24 cellular contexts compared by ENCODE assay signal in genomic region chr7:29990931-29991330, GRCh38. TPM values are rescaled to one million over a fixed set of nuclear protein-coding genes. Genes with fewer than 3 reads are reported as not detected.
A peak's percentile ranks its signal among the peaks of the same experiment; 100 is the strongest.
DNase-seq lines count a peak whose midpoint lies in the region; ATAC-seq, FAIRE-seq and TF ChIP-seq lines count a peak whose summit lies in the region.
"Had no signal": no experiment of that assay in that cellular context is flagged by ENCODE, and none has a peak within 500 bp of the region (broad histone marks: within the 10 kb centered on the region; RNA-seq: fewer than 3 reads in every experiment).

No MANE protein-coding gene starts in this region.

- in situ Hi-C loops in IMR-90 (cut with MboI; ENCODE audit: low sequenced_read_pairs), result no loop called here

- H3K36me3 ChIP-seq in IMR-90 (ENCODE audit: control insufficient read depth, insufficient read depth, low read length) (no peaks in the 10 kb centered on the region), neural progenitor cell (no peaks in the 10 kb centered on the region), small intestine (ENCODE audit: control insufficient read depth in 2 of 2, insufficient read depth in 2 of 2, low read length in 2 of 2) (no peaks in the 10 kb centered on the region)
- H3K36me3 ChIP-seq: neutrophil, right atrium auricular region, thyroid gland had no signal

- no peak for FAIRE-seq in small intestine (lab: Jason Lieb, UNC)
- FAIRE-seq: A549, endothelial cell of umbilical vein, GM18507, keratinocyte had no signal

- H3K36me3 Mint-ChIP-seq in activated T-cell treated with anti-CD3 and anti-CD28 coated beads, Interleukin-2, amount 50 U/mL, for 24 hours (ENCODE audit: low read depth), result no peaks in the 10 kb centered on the region
- H3K36me3 Mint-ChIP-seq in central memory CD8-positive, alpha-beta T cell (ENCODE audit: insufficient read depth), result no peaks in the 10 kb centered on the region
- H3K36me3 Mint-ChIP-seq in neural progenitor cell, result peaks cover 12% of the 10 kb centered on the region

- 0 out of 2 replicates have a peak overlapping the region, but pooled peaks have one; percentile 24 for H3K23ac ChIP-seq in IMR-90 (ENCODE audit: low read depth, low read length)

- H4K8ac ChIP-seq in IMR-90 (ENCODE audit: low read depth in 2 of 2, low read length in 2 of 2), result no peak overlapping the region

- no peak overlapping the region for H2AK5ac ChIP-seq in IMR-90 (ENCODE audit: low read depth, low read length)

- H3K56ac ChIP-seq in IMR-90 (ENCODE audit: extremely low read depth, insufficient read depth, low read length), result no peak overlapping the region

- CTCF ChIA-PET in IMR-90 (lab: Yijun Ruan, JAX), result no interaction called here

- ATAC-seq in IMR-90 (ENCODE audit: low read depth), result no peak
- no peak for ATAC-seq in central memory CD8-positive, alpha-beta T cell (replicated peaks; ENCODE audit: extremely low read depth, poor library complexity, severe bottlenecking)
- no peak for ATAC-seq in GM18505 (IDR thresholded peaks at IDR 0.05; ENCODE audit: unreplicated experiment)
- ATAC-seq: A549, Right ventricle myocardium inferior had no signal

- H3K4me1 Mint-ChIP-seq in activated T-cell treated with anti-CD3 and anti-CD28 coated beads, Interleukin-2, amount 50 U/mL, for 24 hours (ENCODE audit: low read depth), result peaks cover 19% of the 10 kb centered on the region
- H3K4me1 Mint-ChIP-seq in central memory CD8-positive, alpha-beta T cell, result peaks cover 6% of the 10 kb centered on the region
- H3K4me1 Mint-ChIP-seq in neural progenitor cell, result peaks cover 23% of the 10 kb centered on the region

- H3K9me3 ChIP-seq in IMR-90 (ENCODE audit: control insufficient read depth, insufficient read depth, low read length) (peaks cover 3% of the 10 kb centered on the region; the same call in 1 of the 2 replicates), neural progenitor cell (ENCODE audit: low read depth) (peaks cover 10% of the 10 kb centered on the region), small intestine (ENCODE audit: control insufficient read depth, low read depth) (no peaks in the 10 kb centered on the region)
- H3K9me3 ChIP-seq: neutrophil, thyroid gland had no signal

- no peak overlapping the region for H2BK5ac ChIP-seq in IMR-90 (ENCODE audit: low read depth, low read length, poor library complexity, severe bottlenecking)

- no peaks in the 10 kb centered on the region for H3K27me3 ChIP-seq in IMR-90 (ENCODE audit: control insufficient read depth, insufficient read depth, low read length)
- H3K27me3 ChIP-seq in neural progenitor cell, result no peaks in the 10 kb centered on the region
- peaks cover 0 to 3% of the 10 kb centered on the region in 2 donors for H3K27me3 ChIP-seq in small intestine (ENCODE audit: control insufficient read depth in 2 of 2, insufficient read depth in 2 of 2, low read length in 2 of 2)
- H3K27me3 ChIP-seq: hepatocyte, right atrium auricular region, thyroid gland had no signal

- H3K4me1 ChIP-seq in IMR-90 (ENCODE audit: control insufficient read depth, insufficient read depth, low read length) (peaks cover 7% of the 10 kb centered on the region; the same call in 1 of the 2 replicates), neural progenitor cell (peaks cover 12% of the 10 kb centered on the region), small intestine (ENCODE audit: control insufficient read depth in 2 of 2, insufficient read depth in 1 of 2, low read depth in 1 of 2, low read length in 1 of 2) (peaks cover 0 to 4% of the 10 kb centered on the region in 2 donors)

- no peak overlapping the region for H3K27ac Mint-ChIP-seq in activated T-cell treated with anti-CD3 and anti-CD28 coated beads, Interleukin-2, amount 50 U/mL, for 24 hours
- H3K27ac Mint-ChIP-seq in central memory CD8-positive, alpha-beta T cell (ENCODE audit: low read depth), result no peak overlapping the region
- H3K27ac Mint-ChIP-seq in neural progenitor cell, result no peak overlapping the region

- intact Hi-C loops in IMR-90 (cut with micrococcal nuclease), result no loop called here

- H2BK15ac ChIP-seq in IMR-90 (ENCODE audit: low read depth, low read length), result no peak overlapping the region; the same call in 2 of the 3 replicates

- dilution Hi-C loops in IMR-90 (cut with HindIII; ENCODE audit: low sequenced_read_pairs, unreplicated experiment), result no loop called here

- H4K20me1 ChIP-seq in IMR-90 (ENCODE audit: insufficient read depth, low read length) (peaks cover 3% of the 10 kb centered on the region), neural progenitor cell (ENCODE audit: low read depth) (no peaks in the 10 kb centered on the region)

- no peak overlapping the region for H3K18ac ChIP-seq in IMR-90 (ENCODE audit: low read depth, low read length)

- no peak overlapping the region for H2BK120ac ChIP-seq in IMR-90 (ENCODE audit: low read depth, low read length)

- peaks cover 39% of the 10 kb centered on the region for H3K79me2 ChIP-seq in neural progenitor cell (ENCODE audit: low read depth)

- no peak for DNase-seq in activated T-cell treated with anti-CD3 and anti-CD28 coated beads, Interleukin-2, amount 50 U/mL, for 24 hours
- DNase-seq in activated T-cell treated with anti-CD3 and anti-CD28 coated beads, Interleukin-2, amount 50 U/mL, for 1 hour, result no peak
- DNase-seq in IMR-90 (no peak), neural progenitor cell (ENCODE audit: low spot score) (no peak), small intestine (no peak), DMS153 (lab: John Stamatoyannopoulos, UW) (no peak)
- DNase-seq in central memory CD8-positive, alpha-beta T cell (ENCODE audit: low spot score in 2 of 2), result no peak
- DNase-seq: activated CD8-positive, alpha-beta memory T cell treated with anti-CD3 and anti-CD28 coated beads for 24 hours; activated effector memory CD4-positive, alpha-beta T cell treated with anti-CD3 and anti-CD28 coated beads, Interleukin-2, amount 50 U/mL, for 16 hours; H7; NCI-H2029 treated with DMSO at 0.1 percent for 48 hours; NCI-H510A; stimulated activated CD4-positive, alpha-beta T cell treated with anti-CD3 and anti-CD28 coated beads, Interleukin-15, amount 100 ng/mL, for 24 hours; stimulated activated naive CD4-positive, alpha-beta T cell; thyroid gland had no signal

- H3K27me3 Mint-ChIP-seq in activated T-cell treated with anti-CD3 and anti-CD28 coated beads, Interleukin-2, amount 50 U/mL, for 24 hours, result peaks cover 57% of the 10 kb centered on the region
- peaks cover 54% of the 10 kb centered on the region for H3K27me3 Mint-ChIP-seq in central memory CD8-positive, alpha-beta T cell
- H3K27me3 Mint-ChIP-seq in neural progenitor cell (ENCODE audit: insufficient read depth, low read depth), result peaks cover 4% of the 10 kb centered on the region

- TF ChIP-seq CTCF in IMR-90 (conservative IDR thresholded peaks at IDR 0.05; ENCODE audit: low read depth, low read length) (no peak), neural progenitor cell (IDR thresholded peaks at IDR 0.05) (no peak)

- peaks cover 7 to 31% of the 10 kb centered on the region in 2 experiments; a peak in 3 of 4 replicates for H3K79me1 ChIP-seq in IMR-90 (ENCODE audit: low read depth in 1 of 2, low read length in 2 of 2)

- no peak overlapping the region for H3K14ac ChIP-seq in IMR-90 (replicated peaks; ENCODE audit: low read depth, low read length)

- H3K27ac ChIP-seq in IMR-90 (ENCODE audit: insufficient read depth, low read length) (no peak overlapping the region), neural progenitor cell (no peak overlapping the region), small intestine (ENCODE audit: low read depth in 1 of 2, low read length in 1 of 2) (no peak overlapping the region)
- H3K27ac ChIP-seq: neutrophil, right atrium auricular region, thyroid gland had no signal

- H3K9me1 ChIP-seq in IMR-90 (ENCODE audit: insufficient read depth, low read length), result peaks cover 3% of the 10 kb centered on the region; the same call in 1 of the 2 replicates

- no TSS peak for BruUV-seq in IMR-90 (replicated peaks; lab: Mats Ljungman, UMichigan)

- H3F3A ChIP-seq in neural progenitor cell (ENCODE audit: low read depth), result peaks cover 5% of the 10 kb centered on the region

- WGBS in IMR-90 (ENCODE audit: extremely low coverage in 2 of 2, insufficient read length in 1 of 2), 2 experiments, result 100% methylated on average over 1 of the region's 4 CpGs; no CpG with 5 or more reads in 1 of the 2 experiments
- 65 to 85% (median 70%) methylated on average over 4 of the region's 4 CpGs for WGBS in small intestine, 3 donors

- TF ChIP-seq POLR2A in IMR-90 (IDR thresholded peaks at IDR 0.05; ENCODE audit: low read depth, low read length) (no peak), GM18505 (IDR thresholded peaks at IDR 0.05; ENCODE audit: borderline replicate concordance, extremely low read depth, insufficient read depth, insufficient read length) (no peak)

- no peak overlapping the region for H3K9ac ChIP-seq in IMR-90 (ENCODE audit: low read depth, low read length)
- no peak overlapping the region for H3K9ac ChIP-seq in neural progenitor cell

- no peak overlapping the region for H3K4ac ChIP-seq in IMR-90 (ENCODE audit: low read depth, low read length)

- POLR2A ChIA-PET in IMR-90 (lab: Charles Lee; ENCODE audit: unreplicated experiment), result no interaction called here

- H3K4me2 ChIP-seq in IMR-90 (ENCODE audit: low read depth, low read length) (no peak overlapping the region), neural progenitor cell (no peak overlapping the region)

- H2BK20ac ChIP-seq in IMR-90 (ENCODE audit: low read depth, low read length), result no peak overlapping the region

- no peak for TF ChIP-seq RAD21 in IMR-90 (IDR thresholded peaks at IDR 0.05; ENCODE audit: low read length)

- peak overlapping the region; percentile 11 for H3K4me3 Mint-ChIP-seq in activated T-cell treated with anti-CD3 and anti-CD28 coated beads, Interleukin-2, amount 50 U/mL, for 24 hours
- peak overlapping the region; percentile 70 for H3K4me3 Mint-ChIP-seq in central memory CD8-positive, alpha-beta T cell
- H3K4me3 Mint-ChIP-seq in neural progenitor cell, result peak overlapping the region; percentile 90

- H2AK9ac ChIP-seq in IMR-90 (replicated peaks; ENCODE audit: low read depth, low read length, poor library complexity), result no peak overlapping the region

- H4K91ac ChIP-seq in IMR-90 (ENCODE audit: insufficient read depth, low read depth, low read length), result no peak overlapping the region

- no peak overlapping the region for H4K5ac ChIP-seq in IMR-90 (ENCODE audit: low read depth, low read length)

- H2AFZ ChIP-seq in IMR-90 (replicated peaks; ENCODE audit: low read length, poor library complexity), result no peak overlapping the region
- H2AFZ ChIP-seq in neural progenitor cell (replicated peaks), result no peak overlapping the region

- H3K9me3 Mint-ChIP-seq in activated T-cell treated with anti-CD3 and anti-CD28 coated beads, Interleukin-2, amount 50 U/mL, for 24 hours, result peaks cover 8% of the 10 kb centered on the region
- H3K9me3 Mint-ChIP-seq in central memory CD8-positive, alpha-beta T cell, result no peaks in the 10 kb centered on the region
- H3K9me3 Mint-ChIP-seq in neural progenitor cell, result peaks cover 25% of the 10 kb centered on the region

- H3K4me3 ChIP-seq in IMR-90 (ENCODE audit: insufficient read depth, low read depth, low read length), result no peak overlapping the region
- H3K4me3 ChIP-seq in neural progenitor cell, result no peak overlapping the region
- no peak overlapping the region for H3K4me3 ChIP-seq in small intestine (ENCODE audit: low read depth in 1 of 2, low read length in 2 of 2)
- H3K4me3 ChIP-seq: right atrium auricular region, thyroid gland had no signal

RNA-seq across cellular contexts. Expression of gene SCRN1, which starts 1.3 kb away (rescaled TPM):
- 124 and 141 TPM in 2 replicates for total RNA-seq in IMR-90 (2012; rRNA removed)
- polyA plus RNA-seq in IMR-90 (2012; rRNA removed), result 49.2 and 57.1 TPM in 2 replicates
- polyA plus RNA-seq in IMR-90 (2012; cell fraction: cytosol; rRNA removed), result 22.1 and 25.6 TPM in 2 replicates
- 18.4 and 54.4 TPM in 2 replicates for polyA plus RNA-seq in IMR-90 (2012; cell fraction: nucleus; rRNA removed; ENCODE audit: low replicate concordance)
- 95.9 and 106 TPM in 2 replicates for total RNA-seq in neural progenitor cell (ENCODE audit: low replicate concordance)
- polyA plus RNA-seq in small intestine, result 10 to 100 TPM in 1 of 3 donors, 1 to 10 TPM in 2; 1.3 to 11.1 (median 3.8) TPM

RNA-seq across cellular contexts. Expression of gene FKBP14, which starts 35.6 kb away (rescaled TPM):
- total RNA-seq in IMR-90 (2012; rRNA removed), result 27.1 and 45.0 TPM in 2 replicates
- polyA plus RNA-seq in IMR-90 (2012; rRNA removed), result 21.8 and 26.3 TPM in 2 replicates
- 5.9 and 7.5 TPM in 2 replicates for polyA plus RNA-seq in IMR-90 (2012; cell fraction: cytosol; rRNA removed)
- polyA plus RNA-seq in IMR-90 (2012; cell fraction: nucleus; rRNA removed; ENCODE audit: low replicate concordance), result 1.6 and 9.7 TPM in 2 replicates
- total RNA-seq in neural progenitor cell (ENCODE audit: low replicate concordance), result 4.0 and 4.5 TPM in 2 replicates
- 1 to 10 TPM in 1 of 3 donors, under 1 TPM in 2; 0.45 to 3.1 (median 0.54) TPM for polyA plus RNA-seq in small intestine

RNA-seq across cellular contexts. Expression of gene PLEKHA8, which starts 37.3 kb away (rescaled TPM):
- total RNA-seq in IMR-90 (2012; rRNA removed) (9.7 and 13.6 TPM in 2 replicates), neural progenitor cell (ENCODE audit: low replicate concordance) (53.5 and 62.7 TPM in 2 replicates)
- polyA plus RNA-seq in IMR-90 (2012; rRNA removed) (2.9 and 3.6 TPM in 2 replicates), small intestine (1 to 10 TPM; 3.8 to 5.0 (median 4.0) TPM)
- polyA plus RNA-seq in IMR-90 (2012; cell fraction: cytosol; rRNA removed), result 0.76 and 0.88 TPM in 2 replicates
- polyA plus RNA-seq in IMR-90 (2012; cell fraction: nucleus; rRNA removed; ENCODE audit: low replicate concordance), result 1.0 and 5.6 TPM in 2 replicates

Comparison
In these comparisons a context has a peak if more than half of its experiments do, and no peak if none do; other contexts are left out.
1. H3K4me3 Mint-ChIP-seq: peak in every context shown above with its lines; median percentile 90 in neural progenitor cell; 70 in central memory CD8-positive, alpha-beta T cell; 11 in activated T-cell treated with anti-CD3 and anti-CD28 coated beads, Interleukin-2, amount 50 U/mL, for 24 hours.